ENCODE assay signal across 6 cellular contexts in genomic region chr7:35962607-35963006, GRCh38.
DNase-seq lines count a peak whose midpoint lies in the region; ATAC-seq, FAIRE-seq and TF ChIP-seq lines count a peak whose summit lies in the region.
"Not testable (repeated sequence)": the region's sequence is repeated elsewhere in the genome, so short reads cannot be mapped to it uniquely, and the experiment has no call there.

No MANE protein-coding gene starts in this region.

- H3K79me1 ChIP-seq in IMR-90 (ENCODE audit: low read depth in 1 of 2, low read length in 2 of 2): not testable (repeated sequence)

- H3K9ac ChIP-seq in IMR-90 (ENCODE audit: low read depth, low read length); HepG2 (ENCODE audit: insufficient read depth, low read depth, low read length): not testable (repeated sequence)

- H3K14ac ChIP-seq in IMR-90 (replicated peaks; ENCODE audit: low read depth, low read length): not testable (repeated sequence)

- H3K9me1 ChIP-seq in IMR-90 (ENCODE audit: insufficient read depth, low read length): not testable (repeated sequence)

- H4K5ac ChIP-seq in IMR-90 (ENCODE audit: low read depth, low read length): not testable (repeated sequence)

- not testable (repeated sequence) for H3K4me3 ChIP-seq in A549; IMR-90 (ENCODE audit: insufficient read depth, low read depth, low read length); HepG2 (replicated peaks in 1 of 3; ENCODE audit: insufficient read depth in 1 of 3, low read depth in 2 of 3, low read length in 3 of 3)

- H3K18ac ChIP-seq in IMR-90 (ENCODE audit: low read depth, low read length): not testable (repeated sequence)

- not testable (repeated sequence) for H3K56ac ChIP-seq in IMR-90 (ENCODE audit: extremely low read depth, insufficient read depth, low read length)

- H3K9me3 ChIP-seq in A549; IMR-90 (ENCODE audit: control insufficient read depth, insufficient read depth, low read length); HepG2 (ENCODE audit: low read length): not testable (repeated sequence)

- H2AFZ ChIP-seq in IMR-90 (replicated peaks; ENCODE audit: low read length, poor library complexity); HepG2 (ENCODE audit: low read length): not testable (repeated sequence)

- dilution Hi-C loops in IMR-90 (cut with HindIII; ENCODE audit: low sequenced_read_pairs, unreplicated experiment): not testable (repeated sequence)

- in situ Hi-C loops in IMR-90 (cut with MboI; ENCODE audit: low sequenced_read_pairs); HepG2 (cut with HindIII; ENCODE audit: extremely low pct_ligation_motif_present, low pct_unique_long_range_greater_than_20kb): not testable (repeated sequence)

- FAIRE-seq in A549 (lab: Jason Lieb, UNC); HepG2 (lab: Jason Lieb, UNC): not testable (repeated sequence)
- peak; percentile 53 for FAIRE-seq in TTC549 (lab: Jason Lieb, UNC)
- peak; percentile 24 for FAIRE-seq in colon (lab: Jason Lieb, UNC)
- FAIRE-seq in frontal cortex (lab: Jason Lieb, UNC): peak; percentile 83

- H3K23ac ChIP-seq in IMR-90 (ENCODE audit: low read depth, low read length): not testable (repeated sequence)

- TF ChIP-seq POLR2A in A549 (IDR thresholded peaks at IDR 0.05; ENCODE audit: low read length); IMR-90 (IDR thresholded peaks at IDR 0.05; ENCODE audit: low read depth, low read length); HepG2 (IDR thresholded peaks at IDR 0.05; ENCODE audit: insufficient read depth in 1 of 2, low read depth in 2 of 2, low read length in 2 of 2): not testable (repeated sequence)

- WGBS in A549 (ENCODE audit: missing lambda C conversion rate): 89% methylated on average over 2 of the region's 2 CpGs
- no CpG with 5 or more reads among the region's 2 CpGs for WGBS in IMR-90 (ENCODE audit: extremely low coverage in 2 of 2, insufficient read length in 1 of 2), 2 experiments
- WGBS in HepG2 (ENCODE audit: low lambda C conversion rate): 65% methylated on average over 2 of the region's 2 CpGs

- H2AK9ac ChIP-seq in IMR-90 (replicated peaks; ENCODE audit: low read depth, low read length, poor library complexity): not testable (repeated sequence)

- H2BK5ac ChIP-seq in IMR-90 (ENCODE audit: low read depth, low read length, poor library complexity, severe bottlenecking): not testable (repeated sequence)

- intact Hi-C loops in IMR-90 (cut with micrococcal nuclease); HepG2 (cut with micrococcal nuclease; ENCODE audit: unreplicated experiment): not testable (repeated sequence)

- CTCF ChIA-PET in A549 (lab: Yijun Ruan, JAX); IMR-90 (lab: Yijun Ruan, JAX); HepG2 (lab: Yijun Ruan, JAX; ENCODE audit: low intra/inter-chr PET ratio, low total read pairs): not testable (repeated sequence)

- DNase-seq in A549 (ENCODE audit: low read depth in 1 of 2, low spot score in 1 of 2); IMR-90; frontal cortex (ENCODE audit: low spot score in 2 of 2); HepG2 (ENCODE audit: low spot score): not testable (repeated sequence)

- not testable (repeated sequence) for H4K20me1 ChIP-seq in IMR-90 (ENCODE audit: insufficient read depth, low read length); HepG2 (ENCODE audit: insufficient read depth, low read length)

- not testable (repeated sequence) for H3K27me3 ChIP-seq in IMR-90 (ENCODE audit: control insufficient read depth, insufficient read depth, low read length); HepG2 (ENCODE audit: control insufficient read depth in 1 of 2, insufficient read depth in 2 of 2, low read length in 2 of 2)

- not testable (repeated sequence) for TF ChIP-seq RAD21 in A549 (conservative IDR thresholded peaks at IDR 0.05 in 1 of 2, IDR thresholded peaks at IDR 0.05 in 1 of 2); IMR-90 (IDR thresholded peaks at IDR 0.05; ENCODE audit: low read length); HepG2 (CRISPR knock-in tag; IDR thresholded peaks at IDR 0.05)

- H2BK15ac ChIP-seq in IMR-90 (ENCODE audit: low read depth, low read length): not testable (repeated sequence)

- H2BK120ac ChIP-seq in IMR-90 (ENCODE audit: low read depth, low read length): not testable (repeated sequence)

- H3K4me2 ChIP-seq in A549; IMR-90 (ENCODE audit: low read depth, low read length); HepG2 (ENCODE audit: low read depth, low read length): not testable (repeated sequence)

- not testable (repeated sequence) for TF ChIP-seq EP300 in A549 (IDR thresholded peaks at IDR 0.05); HepG2 (IDR thresholded peaks at IDR 0.05; ENCODE audit: low read depth in 2 of 2, low read length in 2 of 2); HepG2 (CRISPR knock-in tag; IDR thresholded peaks at IDR 0.05; ENCODE audit: borderline replicate concordance)

- not testable (repeated sequence) for BruUV-seq in IMR-90 (replicated peaks; lab: Mats Ljungman, UMichigan); HepG2 (replicated peaks; lab: Mats Ljungman, UMichigan)

- not testable (repeated sequence) for H3K79me2 ChIP-seq in HepG2 (ENCODE audit: insufficient read depth, low read length)

- H3K4ac ChIP-seq in IMR-90 (ENCODE audit: low read depth, low read length): not testable (repeated sequence)

- H2BK20ac ChIP-seq in IMR-90 (ENCODE audit: low read depth, low read length): not testable (repeated sequence)

- not testable (repeated sequence) for H4K91ac ChIP-seq in IMR-90 (ENCODE audit: insufficient read depth, low read depth, low read length)

- not testable (repeated sequence) for H3K36me3 ChIP-seq in IMR-90 (ENCODE audit: control insufficient read depth, insufficient read depth, low read length); HepG2 (replicated peaks in 1 of 2; ENCODE audit: control insufficient read depth in 1 of 2, insufficient read depth in 2 of 2, low read length in 2 of 2)

- POLR2A ChIA-PET in A549 (lab: Yijun Ruan, JAX); IMR-90 (lab: Charles Lee; ENCODE audit: unreplicated experiment); HepG2 (lab: Yijun Ruan, JAX): not testable (repeated sequence)

- not testable (repeated sequence) for H4K8ac ChIP-seq in IMR-90 (ENCODE audit: low read depth in 2 of 2, low read length in 2 of 2)

- H2AK5ac ChIP-seq in IMR-90 (ENCODE audit: low read depth, low read length): not testable (repeated sequence)

- not testable (repeated sequence) for TF ChIP-seq CTCF in A549 (IDR thresholded peaks at IDR 0.05); IMR-90 (conservative IDR thresholded peaks at IDR 0.05; ENCODE audit: low read depth, low read length); HepG2 (CRISPR knock-in tag; IDR thresholded peaks at IDR 0.05)

- not testable (repeated sequence) for H3K27ac ChIP-seq in A549; IMR-90 (ENCODE audit: insufficient read depth, low read length); HepG2 (ENCODE audit: extremely low read length, insufficient read depth, low read length)

- ATAC-seq in A549; IMR-90 (ENCODE audit: low read depth); HepG2: not testable (repeated sequence)

- not testable (repeated sequence) for H3K4me1 ChIP-seq in A549; IMR-90 (ENCODE audit: control insufficient read depth, insufficient read depth, low read length); HepG2 (ENCODE audit: insufficient read depth, low read length)

TF ChIP-seq in A549, 52 proteins besides CTCF, POLR2A, EP300 and RAD21:
- TF ChIP-seq MAFK (IDR thresholded peaks at IDR 0.05; ENCODE audit: partially characterized antibody): peak; percentile 71

TF ChIP-seq in IMR-90, 13 proteins besides CTCF, POLR2A, EP300 and RAD21:
- peak; percentile 65; the same call in 1 of the 2 replicates for TF ChIP-seq MAFK (IDR thresholded peaks at IDR 0.05; ENCODE audit: low read depth, low read length)
TF ChIP-seq in IMR-90: peak in this region for 1; not testable (repeated sequence) for 12.

TF ChIP-seq in HepG2, 621 proteins besides CTCF, POLR2A, EP300 and RAD21:
- TF ChIP-seq MAFF (IDR thresholded peaks at IDR 0.05; ENCODE audit: low read depth, low read length): peak; percentile 43; the same call in 1 of the 2 replicates
- peak; percentile 4 to 78; a peak in 2 of 4 replicates for TF ChIP-seq MAFK (conservative IDR thresholded peaks at IDR 0.05 in 1 of 2, IDR thresholded peaks at IDR 0.05 in 1 of 2; ENCODE audit: low read length in 2 of 2)
